ENCODE assay signal across 1 cellular context in the genomic region with DNA sequence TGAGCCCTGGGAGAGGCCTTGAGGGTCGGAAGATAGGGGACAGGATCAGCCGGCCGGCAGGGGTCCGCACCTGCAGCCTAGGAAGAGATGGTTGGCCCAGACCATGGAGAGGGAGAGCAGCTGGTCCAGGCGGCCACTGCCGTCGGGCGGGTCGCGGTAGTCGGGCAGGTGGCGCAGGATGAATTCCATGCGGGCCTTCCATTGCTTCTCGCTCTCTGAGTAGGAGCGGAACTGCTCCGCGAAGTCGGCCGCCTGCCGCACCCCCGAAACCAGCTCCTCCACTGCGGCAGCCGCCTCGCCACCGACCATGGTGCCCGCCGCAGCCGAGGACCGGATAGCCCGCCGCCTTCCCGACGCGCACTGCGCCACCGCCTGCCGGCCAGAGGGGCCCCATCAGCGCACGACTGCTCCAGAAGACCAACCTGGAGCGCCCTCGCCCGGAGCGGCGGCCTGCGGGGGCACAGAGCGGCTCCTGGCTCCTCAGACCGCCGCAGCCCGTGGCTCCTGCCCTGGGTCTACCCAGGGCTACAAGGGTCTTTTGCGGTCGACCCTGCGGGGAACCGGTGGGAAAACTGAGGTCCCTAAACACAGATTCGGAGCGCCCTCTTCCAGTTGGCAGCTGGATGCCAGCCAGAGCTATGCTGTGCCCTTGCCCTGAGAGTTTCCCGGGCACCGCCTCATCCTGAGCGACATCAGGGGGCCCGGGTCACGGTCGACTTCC.
TF ChIP-seq lines count a peak whose summit lies in the region.

A gene with protein sequence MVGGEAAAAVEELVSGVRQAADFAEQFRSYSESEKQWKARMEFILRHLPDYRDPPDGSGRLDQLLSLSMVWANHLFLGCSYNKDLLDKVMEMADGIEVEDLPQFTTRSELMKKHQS (minus strand): TSS at position 336 of the 721 bp plus-strand sequence. CDS start 27 bp downstream, at position 309.

TF ChIP-seq in K562, 482 proteins besides CTCF, POLR2A, EP300 and RAD21 (continued from another document and continues in another):
- TF ChIP-seq OTX1 (CRISPR knock-in tag; IDR thresholded peaks at IDR 0.05) (0 out of 2 replicates have a peak, but pooled peaks have one; percentile 54), HMG20A (CRISPR knock-in tag; conservative IDR thresholded peaks at IDR 0.05) (no peak), NFIC (IDR thresholded peaks at IDR 0.05) (peak; percentile 72), YY1 (IDR thresholded peaks at IDR 0.05; ENCODE audit: borderline replicate concordance in 1 of 3, control insufficient read depth in 1 of 3, extremely low read depth in 1 of 3, insufficient read depth in 3 of 3, insufficient read length in 1 of 3, insufficient replicate concordance in 2 of 3, low read depth in 1 of 3, low read length in 2 of 3) (peak; percentile 7 to 89 (median 81)), ZNF431 (CRISPR knock-in tag; IDR thresholded peaks at IDR 0.05) (peak; percentile 80), VEZF1 (CRISPR knock-in tag; IDR thresholded peaks at IDR 0.05) (peak; percentile 48; the same call in 1 of the 2 replicates), AFF4 (CRISPR knock-in tag; IDR thresholded peaks at IDR 0.05) (0 out of 2 replicates have a peak, but pooled peaks have one; percentile 54), RBM22 (IDR thresholded peaks at IDR 0.05; ENCODE audit: low read depth, low read length, poor library complexity, severe bottlenecking) (no peak), ZNF583 (CRISPR knock-in tag; IDR thresholded peaks at IDR 0.05) (no peak; the same call in 1 of the 2 replicates), ZNF165 (CRISPR knock-in tag; IDR thresholded peaks at IDR 0.05; ENCODE audit: borderline replicate concordance) (no peak), MYC (IDR thresholded peaks at IDR 0.05; ENCODE audit: low read depth, low read length) (peak; percentile 83), MYC (CRISPR knock-in tag; IDR thresholded peaks at IDR 0.05; ENCODE audit: borderline replicate concordance, low read depth) (0 out of 2 replicates have a peak, but pooled peaks have one; percentile 26), NRF1 (conservative IDR thresholded peaks at IDR 0.05 in 1 of 2, IDR thresholded peaks at IDR 0.05 in 1 of 2) (peak; percentile 67 to 75), RBM34 (IDR thresholded peaks at IDR 0.05; ENCODE audit: borderline replicate concordance, insufficient read depth, low read length) (0 out of 2 replicates have a peak, but pooled peaks have one; percentile 71), MECOM (CRISPR knock-in tag; IDR thresholded peaks at IDR 0.05) (peak; percentile 9; the same call in 1 of the 2 replicates), NBN (IDR thresholded peaks at IDR 0.05; ENCODE audit: low read depth) (0 out of 2 replicates have a peak, but pooled peaks have one; percentile 29), MAZ (CRISPR knock-in tag; conservative IDR thresholded peaks at IDR 0.05 in 1 of 2, IDR thresholded peaks at IDR 0.05 in 1 of 2) (peak; percentile 92 to 96), NFE2 (IDR thresholded peaks at IDR 0.05; ENCODE audit: low read depth) (peak; percentile 11; the same call in 1 of the 2 replicates), POLR2AphosphoS5 (IDR thresholded peaks at IDR 0.05; ENCODE audit: control insufficient read depth, insufficient read depth, low read depth, low read length) (peak; percentile 85), NR3C1 (CRISPR knock-in tag; IDR thresholded peaks at IDR 0.05) (peak; percentile 84; the same call in 1 of the 2 replicates), HMGN3 (IDR thresholded peaks at IDR 0.05; ENCODE audit: borderline replicate concordance, extremely low read depth, insufficient read length, low read depth, low read length) (peak; percentile 83), ZC3H11A (IDR thresholded peaks at IDR 0.05; ENCODE audit: low read depth, low read length) (no peak), ETS1 (conservative IDR thresholded peaks at IDR 0.05; ENCODE audit: control insufficient read depth, low read depth, low read length) (peak; percentile 79), RBBP5 (IDR thresholded peaks at IDR 0.05; ENCODE audit: borderline replicate concordance, insufficient read depth, low read length, poor library complexity, severe bottlenecking) (peak; percentile 94), SP2 (IDR thresholded peaks at IDR 0.05; ENCODE audit: extremely low read depth, low read depth, low read length, poor library complexity, severe bottlenecking) (peak; percentile 99), PRMT5 (CRISPR knock-in tag; IDR thresholded peaks at IDR 0.05) (0 out of 2 replicates have a peak, but pooled peaks have one; percentile 14)
- TF ChIP-seq, protein P1, sequence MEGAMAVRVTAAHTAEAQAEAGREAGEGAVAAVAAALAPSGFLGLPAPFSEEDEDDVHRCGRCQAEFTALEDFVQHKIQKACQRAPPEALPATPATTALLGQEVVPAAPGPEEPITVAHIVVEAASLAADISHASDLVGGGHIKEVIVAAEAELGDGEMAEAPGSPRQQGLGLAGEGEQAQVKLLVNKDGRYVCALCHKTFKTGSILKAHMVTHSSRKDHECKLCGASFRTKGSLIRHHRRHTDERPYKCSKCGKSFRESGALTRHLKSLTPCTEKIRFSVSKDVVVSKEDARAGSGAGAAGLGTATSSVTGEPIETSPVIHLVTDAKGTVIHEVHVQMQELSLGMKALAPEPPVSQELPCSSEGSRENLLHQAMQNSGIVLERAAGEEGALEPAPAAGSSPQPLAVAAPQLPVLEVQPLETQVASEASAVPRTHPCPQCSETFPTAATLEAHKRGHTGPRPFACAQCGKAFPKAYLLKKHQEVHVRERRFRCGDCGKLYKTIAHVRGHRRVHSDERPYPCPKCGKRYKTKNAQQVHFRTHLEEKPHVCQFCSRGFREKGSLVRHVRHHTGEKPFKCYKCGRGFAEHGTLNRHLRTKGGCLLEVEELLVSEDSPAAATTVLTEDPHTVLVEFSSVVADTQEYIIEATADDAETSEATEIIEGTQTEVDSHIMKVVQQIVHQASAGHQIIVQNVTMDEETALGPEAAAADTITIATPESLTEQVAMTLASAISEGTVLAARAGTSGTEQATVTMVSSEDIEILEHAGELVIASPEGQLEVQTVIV (CRISPR knock-in tag; IDR thresholded peaks at IDR 0.05; ENCODE audit: borderline replicate concordance): no peak
- TF ChIP-seq, protein P2, sequence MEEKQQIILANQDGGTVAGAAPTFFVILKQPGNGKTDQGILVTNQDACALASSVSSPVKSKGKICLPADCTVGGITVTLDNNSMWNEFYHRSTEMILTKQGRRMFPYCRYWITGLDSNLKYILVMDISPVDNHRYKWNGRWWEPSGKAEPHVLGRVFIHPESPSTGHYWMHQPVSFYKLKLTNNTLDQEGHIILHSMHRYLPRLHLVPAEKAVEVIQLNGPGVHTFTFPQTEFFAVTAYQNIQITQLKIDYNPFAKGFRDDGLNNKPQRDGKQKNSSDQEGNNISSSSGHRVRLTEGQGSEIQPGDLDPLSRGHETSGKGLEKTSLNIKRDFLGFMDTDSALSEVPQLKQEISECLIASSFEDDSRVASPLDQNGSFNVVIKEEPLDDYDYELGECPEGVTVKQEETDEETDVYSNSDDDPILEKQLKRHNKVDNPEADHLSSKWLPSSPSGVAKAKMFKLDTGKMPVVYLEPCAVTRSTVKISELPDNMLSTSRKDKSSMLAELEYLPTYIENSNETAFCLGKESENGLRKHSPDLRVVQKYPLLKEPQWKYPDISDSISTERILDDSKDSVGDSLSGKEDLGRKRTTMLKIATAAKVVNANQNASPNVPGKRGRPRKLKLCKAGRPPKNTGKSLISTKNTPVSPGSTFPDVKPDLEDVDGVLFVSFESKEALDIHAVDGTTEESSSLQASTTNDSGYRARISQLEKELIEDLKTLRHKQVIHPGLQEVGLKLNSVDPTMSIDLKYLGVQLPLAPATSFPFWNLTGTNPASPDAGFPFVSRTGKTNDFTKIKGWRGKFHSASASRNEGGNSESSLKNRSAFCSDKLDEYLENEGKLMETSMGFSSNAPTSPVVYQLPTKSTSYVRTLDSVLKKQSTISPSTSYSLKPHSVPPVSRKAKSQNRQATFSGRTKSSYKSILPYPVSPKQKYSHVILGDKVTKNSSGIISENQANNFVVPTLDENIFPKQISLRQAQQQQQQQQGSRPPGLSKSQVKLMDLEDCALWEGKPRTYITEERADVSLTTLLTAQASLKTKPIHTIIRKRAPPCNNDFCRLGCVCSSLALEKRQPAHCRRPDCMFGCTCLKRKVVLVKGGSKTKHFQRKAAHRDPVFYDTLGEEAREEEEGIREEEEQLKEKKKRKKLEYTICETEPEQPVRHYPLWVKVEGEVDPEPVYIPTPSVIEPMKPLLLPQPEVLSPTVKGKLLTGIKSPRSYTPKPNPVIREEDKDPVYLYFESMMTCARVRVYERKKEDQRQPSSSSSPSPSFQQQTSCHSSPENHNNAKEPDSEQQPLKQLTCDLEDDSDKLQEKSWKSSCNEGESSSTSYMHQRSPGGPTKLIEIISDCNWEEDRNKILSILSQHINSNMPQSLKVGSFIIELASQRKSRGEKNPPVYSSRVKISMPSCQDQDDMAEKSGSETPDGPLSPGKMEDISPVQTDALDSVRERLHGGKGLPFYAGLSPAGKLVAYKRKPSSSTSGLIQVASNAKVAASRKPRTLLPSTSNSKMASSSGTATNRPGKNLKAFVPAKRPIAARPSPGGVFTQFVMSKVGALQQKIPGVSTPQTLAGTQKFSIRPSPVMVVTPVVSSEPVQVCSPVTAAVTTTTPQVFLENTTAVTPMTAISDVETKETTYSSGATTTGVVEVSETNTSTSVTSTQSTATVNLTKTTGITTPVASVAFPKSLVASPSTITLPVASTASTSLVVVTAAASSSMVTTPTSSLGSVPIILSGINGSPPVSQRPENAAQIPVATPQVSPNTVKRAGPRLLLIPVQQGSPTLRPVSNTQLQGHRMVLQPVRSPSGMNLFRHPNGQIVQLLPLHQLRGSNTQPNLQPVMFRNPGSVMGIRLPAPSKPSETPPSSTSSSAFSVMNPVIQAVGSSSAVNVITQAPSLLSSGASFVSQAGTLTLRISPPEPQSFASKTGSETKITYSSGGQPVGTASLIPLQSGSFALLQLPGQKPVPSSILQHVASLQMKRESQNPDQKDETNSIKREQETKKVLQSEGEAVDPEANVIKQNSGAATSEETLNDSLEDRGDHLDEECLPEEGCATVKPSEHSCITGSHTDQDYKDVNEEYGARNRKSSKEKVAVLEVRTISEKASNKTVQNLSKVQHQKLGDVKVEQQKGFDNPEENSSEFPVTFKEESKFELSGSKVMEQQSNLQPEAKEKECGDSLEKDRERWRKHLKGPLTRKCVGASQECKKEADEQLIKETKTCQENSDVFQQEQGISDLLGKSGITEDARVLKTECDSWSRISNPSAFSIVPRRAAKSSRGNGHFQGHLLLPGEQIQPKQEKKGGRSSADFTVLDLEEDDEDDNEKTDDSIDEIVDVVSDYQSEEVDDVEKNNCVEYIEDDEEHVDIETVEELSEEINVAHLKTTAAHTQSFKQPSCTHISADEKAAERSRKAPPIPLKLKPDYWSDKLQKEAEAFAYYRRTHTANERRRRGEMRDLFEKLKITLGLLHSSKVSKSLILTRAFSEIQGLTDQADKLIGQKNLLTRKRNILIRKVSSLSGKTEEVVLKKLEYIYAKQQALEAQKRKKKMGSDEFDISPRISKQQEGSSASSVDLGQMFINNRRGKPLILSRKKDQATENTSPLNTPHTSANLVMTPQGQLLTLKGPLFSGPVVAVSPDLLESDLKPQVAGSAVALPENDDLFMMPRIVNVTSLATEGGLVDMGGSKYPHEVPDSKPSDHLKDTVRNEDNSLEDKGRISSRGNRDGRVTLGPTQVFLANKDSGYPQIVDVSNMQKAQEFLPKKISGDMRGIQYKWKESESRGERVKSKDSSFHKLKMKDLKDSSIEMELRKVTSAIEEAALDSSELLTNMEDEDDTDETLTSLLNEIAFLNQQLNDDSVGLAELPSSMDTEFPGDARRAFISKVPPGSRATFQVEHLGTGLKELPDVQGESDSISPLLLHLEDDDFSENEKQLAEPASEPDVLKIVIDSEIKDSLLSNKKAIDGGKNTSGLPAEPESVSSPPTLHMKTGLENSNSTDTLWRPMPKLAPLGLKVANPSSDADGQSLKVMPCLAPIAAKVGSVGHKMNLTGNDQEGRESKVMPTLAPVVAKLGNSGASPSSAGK (IDR thresholded peaks at IDR 0.05): peak; percentile 79
